19 cellular contexts compared by ENCODE assay signal in genomic region chr21:25983745-25984144, GRCh38.
DNase-seq lines count a peak whose midpoint lies in the region; ATAC-seq lines count a peak whose summit lies in the region.
"Had no signal": no experiment of that assay in that cellular context is flagged by ENCODE, and none has a peak within 500 bp of the region (broad histone marks: within the 10 kb centered on the region; RNA-seq: fewer than 3 reads in every experiment).

No MANE protein-coding gene starts in this region.

- H2BK12ac ChIP-seq in mesenchymal stem cell (ENCODE audit: low read length in 2 of 2), result no peak overlapping the region

- H2BK120ac ChIP-seq in mesenchymal stem cell (ENCODE audit: low read depth, low read length), result no peak overlapping the region

- H4K91ac ChIP-seq in mesenchymal stem cell (ENCODE audit: low read length), result no peak overlapping the region

- H3K4me3 ChIP-seq in mesenchymal stem cell (ENCODE audit: insufficient read depth in 1 of 2, low read depth in 1 of 2, low read length in 2 of 2), result no peak overlapping the region
- H3K4me3 ChIP-seq: BLaER1, prostate gland, SJSA1 had no signal

- no peaks in the 10 kb centered on the region for H3K9me3 ChIP-seq in mesenchymal stem cell (ENCODE audit: control insufficient read depth, low read length)
- H3K9me3 ChIP-seq: BLaER1, prostate gland, SJSA1 had no signal

- intact Hi-C loops in left ventricle myocardium superior (cut with micrococcal nuclease) (no loop called here), sciatic nerve (cut with DNase I) (no loop called here)

- H3K9me3 Mint-ChIP-seq in effector memory CD8-positive, alpha-beta T cell, result peaks cover 0 to 2% of the 10 kb centered on the region in 2 donors

- no peak overlapping the region for H3K23ac ChIP-seq in mesenchymal stem cell (ENCODE audit: low read length in 2 of 2)

- no peak overlapping the region for H3K9ac ChIP-seq in mesenchymal stem cell (ENCODE audit: low read length)
- H3K9ac ChIP-seq: BLaER1 had no signal

- H3K4ac ChIP-seq in mesenchymal stem cell (ENCODE audit: low read depth in 1 of 2, low read length in 2 of 2), result no peak overlapping the region

- no peak overlapping the region for H2AFZ ChIP-seq in mesenchymal stem cell (ENCODE audit: low read depth, low read length)

- H3K27me3 Mint-ChIP-seq in effector memory CD8-positive, alpha-beta T cell, result peaks cover 0 to 7% of the 10 kb centered on the region in 2 donors
- H3K27me3 Mint-ChIP-seq: activated naive CD8-positive, alpha-beta T cell had no signal

- no peak overlapping the region for H3K18ac ChIP-seq in mesenchymal stem cell (ENCODE audit: low read depth in 1 of 2, low read length in 2 of 2)

- H3K27ac Mint-ChIP-seq in effector memory CD8-positive, alpha-beta T cell, result no peak overlapping the region
- H3K27ac Mint-ChIP-seq: activated naive CD8-positive, alpha-beta T cell had no signal

- H3K4me3 Mint-ChIP-seq in effector memory CD8-positive, alpha-beta T cell, result no peak overlapping the region
- H3K4me3 Mint-ChIP-seq: activated naive CD8-positive, alpha-beta T cell had no signal

- no peak overlapping the region for H2BK5ac ChIP-seq in mesenchymal stem cell (ENCODE audit: low read depth, low read length, poor library complexity, severe bottlenecking)

- no peak overlapping the region for H4K8ac ChIP-seq in mesenchymal stem cell (ENCODE audit: low read length)

- no peak overlapping the region for H3K4me2 ChIP-seq in mesenchymal stem cell (ENCODE audit: low read length, poor library complexity, severe bottlenecking)
- H3K4me2 ChIP-seq: BLaER1 had no signal

- WGBS in mesenchymal stem cell, result 73% methylated on average over 3 of the region's 3 CpGs

- ATAC-seq in left ventricle myocardium superior, result peak; percentile 89
- ATAC-seq in sciatic nerve, result peak; percentile 76
- ATAC-seq in GM18873 (IDR thresholded peaks at IDR 0.05; ENCODE audit: low FRiP score, unreplicated experiment), result no peak
- no peak for ATAC-seq in GM21390 (IDR thresholded peaks at IDR 0.05; ENCODE audit: unreplicated experiment)
- no peak for ATAC-seq in effector memory CD8-positive, alpha-beta T cell (replicated peaks)

- DNase-seq in OCI-M1 (lab: John Stamatoyannopoulos, UW) (peak; percentile 13), dermis blood vessel endothelial cell (peak; percentile 81), left ventricle myocardium superior (no peak), sciatic nerve (ENCODE audit: low spot score) (no peak), mesenchymal stem cell (no peak)
- DNase-seq in effector memory CD8-positive, alpha-beta T cell, result no peak
- DNase-seq: activated CD4-positive, alpha-beta T cell treated with anti-CD3 and anti-CD28 coated beads, Interleukin-2, amount 50 U/mL, for 1 hour; activated T-cell treated with anti-CD3 and anti-CD28 coated beads for 4 hours; central memory CD4-positive, alpha-beta T cell; DMS153; glutamatergic neuron; Karpas-422; stimulated activated CD4-positive, alpha-beta T cell treated with anti-CD3 and anti-CD28 coated beads, Interleukin-1b, Interleukin-23, amount 100 ng/mL, for 48 hours had no signal

- peaks cover 2% of the 10 kb centered on the region for H3K4me1 ChIP-seq in mesenchymal stem cell (ENCODE audit: control insufficient read depth, insufficient read depth, low read depth, low read length)
- H3K4me1 ChIP-seq: prostate gland had no signal

- peaks cover 6 to 77% of the 10 kb centered on the region in 2 experiments for H3K36me3 ChIP-seq in mesenchymal stem cell (ENCODE audit: control insufficient read depth in 1 of 2, insufficient read depth in 2 of 2, low read depth in 1 of 2, low read length in 2 of 2)
- H3K36me3 ChIP-seq: prostate gland had no signal

- H3K27me3 ChIP-seq in mesenchymal stem cell (ENCODE audit: control insufficient read depth in 1 of 2, insufficient read depth in 1 of 2, low read length in 2 of 2), result no peaks in the 10 kb centered on the region
- H3K27me3 ChIP-seq: BLaER1, SJSA1 had no signal

- peaks cover 19% of the 10 kb centered on the region for H3K79me1 ChIP-seq in mesenchymal stem cell (replicated peaks; ENCODE audit: low read length, poor library complexity, severe bottlenecking)

- no peak overlapping the region for H2AK5ac ChIP-seq in mesenchymal stem cell (ENCODE audit: low read length, severe bottlenecking)

- H3K27ac ChIP-seq in mesenchymal stem cell (ENCODE audit: low read length, poor library complexity, severe bottlenecking), result no peak overlapping the region
- H3K27ac ChIP-seq: BLaER1, prostate gland, SJSA1 had no signal

- H3K36me3 Mint-ChIP-seq in effector memory CD8-positive, alpha-beta T cell (ENCODE audit: insufficient read depth), result no peaks in the 10 kb centered on the region

- no peaks in the 10 kb centered on the region for H3K4me1 Mint-ChIP-seq in effector memory CD8-positive, alpha-beta T cell (ENCODE audit: low read depth in 2 of 2)

- no peak overlapping the region for H2BK15ac ChIP-seq in mesenchymal stem cell (ENCODE audit: low read depth, poor library complexity, severe bottlenecking)

- no peak overlapping the region for H3K14ac ChIP-seq in mesenchymal stem cell (ENCODE audit: low read length in 2 of 2)

Comparison
In these comparisons a context has a peak if more than half of its experiments do, and no peak if none do; other contexts are left out.
1. DNase-seq: peak in OCI-M1 (single experiment) and dermis blood vessel endothelial cell (single experiment); none in left ventricle myocardium superior (single experiment), sciatic nerve (single experiment), mesenchymal stem cell (single experiment) and effector memory CD8-positive, alpha-beta T cell (0 of 3).
2. ATAC-seq: peak in left ventricle myocardium superior (single experiment) and sciatic nerve (single experiment); none in GM18873 (single experiment), GM21390 (single experiment) and effector memory CD8-positive, alpha-beta T cell (single experiment).